ENCODE assay signal across 8 cellular contexts in the genomic region with DNA sequence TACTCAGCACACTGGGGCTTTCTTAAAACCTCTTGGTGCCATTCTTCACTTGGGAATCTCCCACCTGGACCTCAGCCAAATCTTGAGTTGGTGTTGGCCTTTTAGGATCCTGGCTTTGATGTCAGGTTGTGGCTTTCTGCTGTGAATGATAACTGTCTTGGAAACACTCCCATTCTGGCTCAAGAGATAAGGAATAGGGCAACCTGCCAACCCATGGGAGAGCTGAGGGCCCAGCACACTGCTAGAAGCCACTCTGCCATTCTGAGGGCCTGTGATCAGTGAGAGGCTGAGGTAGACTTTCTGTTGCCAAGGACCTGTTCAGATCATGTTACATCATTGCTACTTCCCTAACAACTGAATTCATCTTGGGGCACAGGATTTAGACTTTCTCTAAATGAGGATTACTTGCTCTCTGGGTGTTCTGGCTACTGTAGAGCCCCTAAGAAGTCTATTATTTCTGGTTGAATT. TPM values are rescaled to one million over a fixed set of nuclear protein-coding genes. Genes with fewer than 3 reads are reported as not detected.
DNase-seq lines count a peak whose midpoint lies in the region; ATAC-seq and TF ChIP-seq lines count a peak whose summit lies in the region.

No MANE protein-coding gene starts in this region.

- no peaks in the 10 kb centered on the region for H3K9me3 ChIP-seq in HEK293 (ENCODE audit: control insufficient read depth, insufficient read depth, low read depth, low read length)
- no peaks in the 10 kb centered on the region for H3K9me3 ChIP-seq in CD8-positive, alpha-beta T cell (ENCODE audit: low read length)

- CTCF ChIA-PET in HEK293 (lab: Yijun Ruan, JAX) = no interaction called here
- CTCF ChIA-PET in CD8-positive, alpha-beta T cell (lab: Charles Lee) = no interaction called here

- no peak overlapping the region for H3K4me3 ChIP-seq in HEK293 (ENCODE audit: low read depth, low read length)
- no peak overlapping the region for H3K4me3 ChIP-seq in CD8-positive, alpha-beta T cell (ENCODE audit: low read depth, low read length)

- DNase-seq in NCI-H187 (lab: John Stamatoyannopoulos, UW) (peak; percentile 18 to 66), glomerular endothelial cell (ENCODE audit: extremely low read depth, low read depth, low spot score) (peak; percentile 85), NCI-H1436 (lab: John Stamatoyannopoulos, UW) (no peak), midbrain (lab: John Stamatoyannopoulos, UW) (no peak)
- no peak for DNase-seq in CD8-positive, alpha-beta T cell
- DNase-seq in activated CD8-positive, alpha-beta memory T cell treated with anti-CD3 and anti-CD28 coated beads for 24 hours = no peak

- H3K27ac Mint-ChIP-seq in CD8-positive, alpha-beta T cell = no peak overlapping the region

- H3K27ac ChIP-seq in HEK293 (ENCODE audit: extremely low read depth, low read depth, low read length) = peak overlapping the region; percentile 12
- H3K27ac ChIP-seq in CD8-positive, alpha-beta T cell (ENCODE audit: low read depth, low read length) = no peak overlapping the region

- intact Hi-C loops in CD8-positive, alpha-beta T cell (cut with DNase I, micrococcal nuclease) = no loop called here

- peaks cover 4% of the 10 kb centered on the region for H3K36me3 Mint-ChIP-seq in CD8-positive, alpha-beta T cell

- H3K27me3 Mint-ChIP-seq in CD8-positive, alpha-beta T cell (ENCODE audit: low read depth) = no peaks in the 10 kb centered on the region

- no peak for TF ChIP-seq CTCF in HEK293 (tag by site-specific recombination; IDR thresholded peaks at IDR 0.05)
- no peak for TF ChIP-seq CTCF in CD8-positive, alpha-beta T cell (IDR thresholded peaks at IDR 0.05)

- ATAC-seq in GM18861 (IDR thresholded peaks at IDR 0.05; ENCODE audit: unreplicated experiment) = peak; percentile 28
- ATAC-seq in CD8-positive, alpha-beta T cell = no peak

- H3K9me3 Mint-ChIP-seq in CD8-positive, alpha-beta T cell = no peaks in the 10 kb centered on the region

- H3K4me1 ChIP-seq in HEK293 (ENCODE audit: control insufficient read depth, insufficient read depth, low read length) = peaks cover 11% of the 10 kb centered on the region
- H3K4me1 ChIP-seq in CD8-positive, alpha-beta T cell (ENCODE audit: insufficient read depth, low read length) = no peaks in the 10 kb centered on the region

- no peaks in the 10 kb centered on the region for H3K27me3 ChIP-seq in CD8-positive, alpha-beta T cell (ENCODE audit: insufficient read depth, low read length)

- H3K4me1 Mint-ChIP-seq in CD8-positive, alpha-beta T cell (ENCODE audit: low read depth) = no peaks in the 10 kb centered on the region

- H3K36me3 ChIP-seq in HEK293 (ENCODE audit: control insufficient read depth in 2 of 2, insufficient read depth in 1 of 2, low read length in 2 of 2) = peaks cover 0 to 31% of the 10 kb centered on the region in 2 experiments; a peak in 2 of 3 replicates
- no peaks in the 10 kb centered on the region for H3K36me3 ChIP-seq in CD8-positive, alpha-beta T cell (ENCODE audit: insufficient read depth, low read length)

- no peak overlapping the region for H3K4me3 Mint-ChIP-seq in CD8-positive, alpha-beta T cell

- POLR2A ChIA-PET in HEK293 (lab: Yijun Ruan, JAX) = interaction anchor here (1.0 kb wide), 2 partner anchors 12 to 307 kb away, joined by 3 to 4 read pairs; no protein-coding TSS in a partner anchor
- POLR2A ChIA-PET in CD8-positive, alpha-beta T cell (lab: Charles Lee) = no interaction called here

TF ChIP-seq in HEK293, 187 proteins besides CTCF, POLR2A, EP300 and RAD21 (continues in another document):
- TF ChIP-seq ZNF510 (tag by site-specific recombination; IDR thresholded peaks at IDR 0.05; ENCODE audit: insufficient replicate concordance) (no peak), ZFP69B (tag by site-specific recombination; IDR thresholded peaks at IDR 0.05) (peak; percentile 90), ZNF2 (tag by site-specific recombination; IDR thresholded peaks at IDR 0.05) (no peak), KLF16 (tag by site-specific recombination; IDR thresholded peaks at IDR 0.05) (0 out of 2 replicates have a peak, but pooled peaks have one; percentile 55), GFI1B (tag by site-specific recombination; IDR thresholded peaks at IDR 0.05) (no peak), ZNF324 (tag by site-specific recombination; IDR thresholded peaks at IDR 0.05) (peak; percentile 52; the same call in 1 of the 2 replicates), ZNF677 (tag by site-specific recombination; IDR thresholded peaks at IDR 0.05) (no peak), ZNF785 (tag by site-specific recombination; IDR thresholded peaks at IDR 0.05) (no peak), ZNF791 (tag by site-specific recombination; IDR thresholded peaks at IDR 0.05) (no peak), WT1 (tag by site-specific recombination; IDR thresholded peaks at IDR 0.05) (peak; percentile 80), ZBTB17 (tag by site-specific recombination; IDR thresholded peaks at IDR 0.05) (peak; percentile 87), KLF9 (tag by site-specific recombination; IDR thresholded peaks at IDR 0.05; ENCODE audit: low read depth) (no peak), ZNF621 (tag by site-specific recombination; IDR thresholded peaks at IDR 0.05) (no peak), ZNF350 (tag by site-specific recombination; IDR thresholded peaks at IDR 0.05) (no peak), ZNF549 (tag by site-specific recombination; IDR thresholded peaks at IDR 0.05) (no peak), ZBTB20 (tag by site-specific recombination; IDR thresholded peaks at IDR 0.05) (peak; percentile 23; the same call in 1 of the 2 replicates), ZNF658 (tag by site-specific recombination; IDR thresholded peaks at IDR 0.05) (no peak), ZNF596 (tag by site-specific recombination; IDR thresholded peaks at IDR 0.05) (no peak), OVOL3 (tag by site-specific recombination; IDR thresholded peaks at IDR 0.05) (peak; percentile 67; the same call in 1 of the 2 replicates), ZNF837 (tag by site-specific recombination; IDR thresholded peaks at IDR 0.05) (no peak), KLF1 (tag by site-specific recombination; IDR thresholded peaks at IDR 0.05) (no peak), ZIC2 (tag by site-specific recombination; IDR thresholded peaks at IDR 0.05) (peak; percentile 54)
- TF ChIP-seq, protein P1, sequence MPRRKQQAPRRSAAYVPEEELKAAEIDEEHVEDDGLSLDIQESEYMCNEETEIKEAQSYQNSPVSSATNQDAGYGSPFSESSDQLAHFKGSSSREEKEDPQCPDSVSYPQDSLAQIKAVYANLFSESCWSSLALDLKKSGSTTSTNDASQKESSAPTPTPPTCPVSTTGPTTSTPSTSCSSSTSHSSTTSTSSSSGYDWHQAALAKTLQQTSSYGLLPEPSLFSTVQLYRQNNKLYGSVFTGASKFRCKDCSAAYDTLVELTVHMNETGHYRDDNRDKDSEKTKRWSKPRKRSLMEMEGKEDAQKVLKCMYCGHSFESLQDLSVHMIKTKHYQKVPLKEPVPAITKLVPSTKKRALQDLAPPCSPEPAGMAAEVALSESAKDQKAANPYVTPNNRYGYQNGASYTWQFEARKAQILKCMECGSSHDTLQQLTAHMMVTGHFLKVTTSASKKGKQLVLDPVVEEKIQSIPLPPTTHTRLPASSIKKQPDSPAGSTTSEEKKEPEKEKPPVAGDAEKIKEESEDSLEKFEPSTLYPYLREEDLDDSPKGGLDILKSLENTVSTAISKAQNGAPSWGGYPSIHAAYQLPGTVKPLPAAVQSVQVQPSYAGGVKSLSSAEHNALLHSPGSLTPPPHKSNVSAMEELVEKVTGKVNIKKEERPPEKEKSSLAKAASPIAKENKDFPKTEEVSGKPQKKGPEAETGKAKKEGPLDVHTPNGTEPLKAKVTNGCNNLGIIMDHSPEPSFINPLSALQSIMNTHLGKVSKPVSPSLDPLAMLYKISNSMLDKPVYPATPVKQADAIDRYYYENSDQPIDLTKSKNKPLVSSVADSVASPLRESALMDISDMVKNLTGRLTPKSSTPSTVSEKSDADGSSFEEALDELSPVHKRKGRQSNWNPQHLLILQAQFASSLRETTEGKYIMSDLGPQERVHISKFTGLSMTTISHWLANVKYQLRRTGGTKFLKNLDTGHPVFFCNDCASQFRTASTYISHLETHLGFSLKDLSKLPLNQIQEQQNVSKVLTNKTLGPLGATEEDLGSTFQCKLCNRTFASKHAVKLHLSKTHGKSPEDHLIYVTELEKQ (tag by site-specific recombination; IDR thresholded peaks at IDR 0.05; ENCODE audit: borderline replicate concordance) = peak; percentile 75; the same call in 1 of the 2 replicates
- TF ChIP-seq, protein P2, sequence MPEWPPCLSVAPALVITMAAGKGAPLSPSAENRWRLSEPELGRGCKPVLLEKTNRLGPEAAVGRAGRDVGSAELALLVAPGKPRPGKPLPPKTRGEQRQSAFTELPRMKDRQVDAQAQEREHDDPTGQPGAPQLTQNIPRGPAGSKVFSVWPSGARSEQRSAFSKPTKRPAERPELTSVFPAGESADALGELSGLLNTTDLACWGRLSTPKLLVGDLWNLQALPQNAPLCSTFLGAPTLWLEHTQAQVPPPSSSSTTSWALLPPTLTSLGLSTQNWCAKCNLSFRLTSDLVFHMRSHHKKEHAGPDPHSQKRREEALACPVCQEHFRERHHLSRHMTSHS (tag by site-specific recombination; IDR thresholded peaks at IDR 0.05) = no peak
- TF ChIP-seq, protein P3, sequence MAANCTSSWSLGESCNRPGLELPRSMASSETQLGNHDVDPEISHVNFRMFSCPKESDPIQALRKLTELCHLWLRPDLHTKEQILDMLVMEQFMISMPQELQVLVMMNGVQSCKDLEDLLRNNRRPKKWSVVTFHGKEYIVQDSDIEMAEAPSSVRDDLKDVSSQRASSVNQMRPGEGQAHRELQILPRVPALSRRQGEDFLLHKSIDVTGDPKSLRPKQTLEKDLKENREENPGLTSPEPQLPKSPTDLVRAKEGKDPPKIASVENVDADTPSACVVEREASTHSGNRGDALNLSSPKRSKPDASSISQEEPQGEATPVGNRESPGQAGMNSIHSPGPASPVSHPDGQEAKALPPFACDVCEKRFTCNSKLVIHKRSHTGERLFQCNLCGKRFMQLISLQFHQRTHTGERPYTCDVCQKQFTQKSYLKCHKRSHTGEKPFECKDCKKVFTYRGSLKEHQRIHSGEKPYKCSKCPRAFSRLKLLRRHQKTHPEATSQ (tag by site-specific recombination; IDR thresholded peaks at IDR 0.05) = no peak

RNA-seq across cellular contexts. Expression of a gene that starts 45.8 kb away (rescaled TPM):
- 2.6 and 7.2 TPM in 2 replicates for total RNA-seq in glomerular endothelial cell
- total RNA-seq in CD8-positive, alpha-beta T cell = not detected

RNA-seq across cellular contexts. Expression of a gene that starts 48.4 kb away (rescaled TPM):
- 77.6 and 100 TPM in 2 replicates for total RNA-seq in glomerular endothelial cell
- total RNA-seq in CD8-positive, alpha-beta T cell = 100 to 1,000 TPM in 1 of 2 experiments, 10 to 100 TPM in 1; 95.9 to 103 TPM

Comparison
In these comparisons a context has a peak if more than half of its experiments do, and no peak if none do; other contexts are left out.
1. DNase-seq: peak in NCI-H187 (2 of 2) and glomerular endothelial cell (single experiment); none in CD8-positive, alpha-beta T cell (0 of 7), activated CD8-positive, alpha-beta memory T cell treated with anti-CD3 and anti-CD28 coated beads for 24 hours (single experiment), NCI-H1436 (single experiment) and midbrain (single experiment).